ENCODE assay signal across 10 cellular contexts in the genomic region with DNA sequence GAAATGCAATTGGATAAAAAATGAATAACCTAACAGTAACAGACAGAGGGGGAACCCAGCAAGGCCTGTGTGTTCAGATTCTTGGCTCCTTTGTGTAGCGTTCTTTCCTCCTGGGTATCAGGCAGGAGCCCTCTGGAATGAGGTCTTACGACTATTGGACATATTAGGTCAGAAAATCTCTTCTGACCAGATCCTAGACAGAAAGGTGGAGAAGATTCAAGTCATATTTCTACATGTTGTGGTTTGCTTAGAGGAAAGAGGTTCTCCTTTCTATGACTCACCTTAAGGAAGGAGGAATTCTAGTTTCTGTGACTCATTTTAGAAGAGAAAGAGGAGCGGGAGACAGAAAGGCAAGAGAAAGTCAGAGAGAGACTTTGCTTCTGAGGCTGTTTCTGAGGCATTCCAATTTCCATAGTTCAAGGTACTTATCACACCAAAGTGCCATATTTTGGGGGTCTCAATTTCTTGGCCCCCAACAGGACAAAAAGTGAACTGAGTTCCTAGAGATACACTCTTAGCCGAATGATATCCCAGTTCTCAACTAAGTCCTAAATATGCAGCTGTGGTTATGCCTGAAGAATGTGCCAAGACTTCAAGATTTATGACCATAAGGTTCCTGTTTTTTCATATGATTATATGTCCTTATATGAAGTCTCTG.
DNase-seq lines count a peak whose midpoint lies in the region; ATAC-seq, FAIRE-seq and TF ChIP-seq lines count a peak whose summit lies in the region.
"Had no signal": no experiment of that assay in that cellular context is flagged by ENCODE, and none has a peak within 500 bp of the region (broad histone marks: within the 10 kb centered on the region; RNA-seq: fewer than 3 reads in every experiment).

No MANE protein-coding gene starts in this region.

- no peak for TF ChIP-seq CTCF in keratinocyte (optimal IDR thresholded peaks at IDR 0.05 in 1 of 3, IDR thresholded peaks at IDR 0.05 in 1 of 3, conservative IDR thresholded peaks at IDR 0.05 in 1 of 3; ENCODE audit: extremely low read depth in 1 of 3, insufficient read depth in 2 of 3, low read length in 3 of 3)

- peaks cover 5% of the 10 kb centered on the region for H3K4me1 Mint-ChIP-seq in activated CD4-positive, alpha-beta T cell treated with anti-CD3 and anti-CD28 coated beads, Interleukin-2, amount 10 ng/mL, durations not matched to agents 24 days and 14 days
- no peaks in the 10 kb centered on the region for H3K4me1 Mint-ChIP-seq in effector memory CD8-positive, alpha-beta T cell (ENCODE audit: low read depth in 2 of 2)

- peaks cover 24% of the 10 kb centered on the region for H3K27me3 Mint-ChIP-seq in activated CD4-positive, alpha-beta T cell treated with anti-CD3 and anti-CD28 coated beads, Interleukin-2, amount 10 ng/mL, durations not matched to agents 24 days and 14 days
- no peaks in the 10 kb centered on the region for H3K27me3 Mint-ChIP-seq in effector memory CD8-positive, alpha-beta T cell

- no peaks in the 10 kb centered on the region for H3K36me3 ChIP-seq in keratinocyte (ENCODE audit: control insufficient read depth in 2 of 2, extremely low read depth in 1 of 2, insufficient read depth in 2 of 2, low read length in 2 of 2)
- H3K36me3 ChIP-seq: spleen had no signal

- H2AFZ ChIP-seq in keratinocyte (ENCODE audit: control insufficient read depth, low read length) = peak overlapping the region; percentile 65

- H3K27ac Mint-ChIP-seq in activated CD4-positive, alpha-beta T cell treated with anti-CD3 and anti-CD28 coated beads, Interleukin-2, amount 10 ng/mL, durations not matched to agents 24 days and 14 days = no peak overlapping the region
- no peak overlapping the region for H3K27ac Mint-ChIP-seq in effector memory CD8-positive, alpha-beta T cell
- H3K27ac Mint-ChIP-seq: activated naive CD8-positive, alpha-beta T cell treated with anti-CD3 and anti-CD28 coated beads, Interleukin-2, amount 10 ng/mL, durations not matched to agents 7 days and 5 days had no signal

- H3K79me2 ChIP-seq in keratinocyte (ENCODE audit: control insufficient read depth, insufficient read depth, low read length) = no peaks in the 10 kb centered on the region

- no peaks in the 10 kb centered on the region for H4K20me1 ChIP-seq in keratinocyte (ENCODE audit: control insufficient read depth, extremely low read depth, insufficient read depth, low read length)

- H3K27me3 ChIP-seq in keratinocyte (ENCODE audit: control insufficient read depth, extremely low read depth, insufficient read depth, low read length) = no peaks in the 10 kb centered on the region
- H3K27me3 ChIP-seq: spleen had no signal

- peak overlapping the region; percentile 27 for H3K27ac ChIP-seq in keratinocyte (ENCODE audit: control insufficient read depth, insufficient read depth, low read length)
- H3K27ac ChIP-seq: spleen had no signal

- peaks cover 15% of the 10 kb centered on the region for H3K4me1 ChIP-seq in keratinocyte (ENCODE audit: control insufficient read depth, extremely low read depth, insufficient read depth, low read length)
- H3K4me1 ChIP-seq: spleen had no signal

- H3K4me3 ChIP-seq in keratinocyte (ENCODE audit: control insufficient read depth in 2 of 3, extremely low read depth in 1 of 3, insufficient read depth in 2 of 3, low read depth in 1 of 3, low read length in 3 of 3) = peak overlapping the region; percentile 9 to 27 (median 22)
- H3K4me3 ChIP-seq: spleen had no signal

- peak; percentile 74 for ATAC-seq in HG02798 (IDR thresholded peaks at IDR 0.05; ENCODE audit: poor library complexity, unreplicated experiment)
- ATAC-seq in effector memory CD8-positive, alpha-beta T cell (replicated peaks) = no peak

- H3K36me3 Mint-ChIP-seq in activated CD4-positive, alpha-beta T cell treated with anti-CD3 and anti-CD28 coated beads, Interleukin-2, amount 10 ng/mL, durations not matched to agents 24 days and 14 days (ENCODE audit: low read depth) = no peaks in the 10 kb centered on the region
- H3K36me3 Mint-ChIP-seq in effector memory CD8-positive, alpha-beta T cell (ENCODE audit: insufficient read depth) = no peaks in the 10 kb centered on the region
- H3K36me3 Mint-ChIP-seq: activated naive CD8-positive, alpha-beta T cell treated with anti-CD3 and anti-CD28 coated beads, Interleukin-2, amount 10 ng/mL, durations not matched to agents 7 days and 5 days had no signal

- intact Hi-C loops in activated CD4-positive, alpha-beta T cell treated with anti-CD3 and anti-CD28 coated beads, Interleukin-2, amount 10 ng/mL, durations not matched to agents 24 days and 14 days (cut with micrococcal nuclease) = loop anchor here (10.0 kb wide), 1 partner anchor 283 kb away; no protein-coding TSS in a partner anchor

- H3K9ac ChIP-seq in keratinocyte (ENCODE audit: control insufficient read depth, extremely low read depth, insufficient read depth, low read length) = no peak overlapping the region

- no peaks in the 10 kb centered on the region for H3K9me3 Mint-ChIP-seq in activated CD4-positive, alpha-beta T cell treated with anti-CD3 and anti-CD28 coated beads, Interleukin-2, amount 10 ng/mL, durations not matched to agents 24 days and 14 days
- H3K9me3 Mint-ChIP-seq in effector memory CD8-positive, alpha-beta T cell = no peaks in the 10 kb centered on the region

- peak; percentile 4 for DNase-seq in GM18507 (ENCODE audit: extremely low spot score, insufficient read length, low read depth)
- DNase-seq in OCI-M1 (lab: John Stamatoyannopoulos, UW) = peak; percentile 71
- DNase-seq in keratinocyte (ENCODE audit: low read depth, low spot score) = peak; percentile 50
- DNase-seq in cortex of kidney (lab: John Stamatoyannopoulos, UW) = no peak
- DNase-seq in activated CD4-positive, alpha-beta T cell treated with anti-CD3 and anti-CD28 coated beads, Interleukin-2, amount 10 ng/mL, durations not matched to agents 24 days and 14 days = no peak
- DNase-seq in effector memory CD8-positive, alpha-beta T cell = no peak
- no peak for DNase-seq in stimulated activated CD4-positive, alpha-beta T cell treated with anti-CD3 and anti-CD28 coated beads, Interleukin-12 subunit alpha, Interleukin-12 subunit beta, amount 100 ng/mL, for 4 hours
- DNase-seq: activated naive CD8-positive, alpha-beta T cell treated with anti-CD3 and anti-CD28 coated beads, Interleukin-2, amount 10 ng/mL, durations not matched to agents 7 days and 5 days; spleen had no signal

- no peaks in the 10 kb centered on the region for H3K9me3 ChIP-seq in keratinocyte (ENCODE audit: control insufficient read depth, low read depth, low read length)
- H3K9me3 ChIP-seq: spleen had no signal

- H3K4me3 Mint-ChIP-seq in activated CD4-positive, alpha-beta T cell treated with anti-CD3 and anti-CD28 coated beads, Interleukin-2, amount 10 ng/mL, durations not matched to agents 24 days and 14 days = no peak overlapping the region
- H3K4me3 Mint-ChIP-seq in effector memory CD8-positive, alpha-beta T cell = no peak overlapping the region
- H3K4me3 Mint-ChIP-seq: activated naive CD8-positive, alpha-beta T cell treated with anti-CD3 and anti-CD28 coated beads, Interleukin-2, amount 10 ng/mL, durations not matched to agents 7 days and 5 days had no signal

- H3K4me2 ChIP-seq in keratinocyte (ENCODE audit: control insufficient read depth, extremely low read depth, insufficient read depth, low read depth, low read length) = peak overlapping the region; percentile 65

- dilution Hi-C loops in keratinocyte (cut with MboI; ENCODE audit: extremely low pct_ligation_motif_present, low sequenced_read_pairs) = no loop called here

- H3K9me1 ChIP-seq in keratinocyte (ENCODE audit: control insufficient read depth, extremely low read depth, insufficient read depth, low read length) = no peaks in the 10 kb centered on the region

- peak; percentile 59 for FAIRE-seq in GM18507 (lab: Jason Lieb, UNC)
- peak; percentile 97 for FAIRE-seq in keratinocyte (lab: Jason Lieb, UNC)

Comparison
In these comparisons a context has a peak if more than half of its experiments do, and no peak if none do; other contexts are left out.
1. DNase-seq: peak in GM18507 (single experiment), OCI-M1 (single experiment) and keratinocyte (single experiment); none in cortex of kidney (single experiment), activated CD4-positive, alpha-beta T cell treated with anti-CD3 and anti-CD28 coated beads, Interleukin-2, amount 10 ng/mL, durations not matched to agents 24 days and 14 days (single experiment), effector memory CD8-positive, alpha-beta T cell (0 of 3) and stimulated activated CD4-positive, alpha-beta T cell treated with anti-CD3 and anti-CD28 coated beads, Interleukin-12 subunit alpha, Interleukin-12 subunit beta, amount 100 ng/mL, for 4 hours (single experiment).